Comparison of ENCODE assay signal across 27 cellular contexts in the genomic region with DNA sequence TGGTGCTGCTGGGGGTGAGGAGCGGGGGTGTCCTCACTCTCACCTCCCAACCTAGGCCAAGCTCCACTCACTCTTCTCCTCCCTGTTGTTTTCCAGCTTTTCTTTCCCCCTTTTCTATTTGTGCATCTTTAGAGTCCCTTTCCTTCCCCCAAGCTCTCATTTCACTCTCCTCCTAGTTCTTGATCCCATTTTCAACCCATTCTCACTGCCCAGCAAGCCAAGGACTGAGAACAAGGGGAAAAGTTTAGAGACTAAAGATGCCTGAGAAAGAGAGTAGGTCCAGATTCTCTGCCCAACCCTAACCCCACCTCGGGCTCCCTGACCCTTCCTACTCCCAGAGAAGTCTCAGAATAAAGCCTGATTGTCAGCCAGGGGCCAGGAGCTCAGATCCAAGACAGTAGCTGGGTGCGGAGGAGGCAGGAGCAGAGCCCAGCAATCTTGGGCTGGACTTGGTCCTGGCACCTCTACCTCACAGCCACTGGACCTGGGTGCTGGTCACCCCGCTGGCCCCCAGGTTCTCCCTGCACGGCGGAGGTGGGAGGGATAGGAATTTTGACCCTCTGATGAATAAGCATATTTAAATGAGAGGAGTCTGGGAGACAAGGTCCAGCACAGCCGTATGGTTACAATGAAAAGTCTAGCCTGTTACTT. TPM values are rescaled to one million over a fixed set of nuclear protein-coding genes. Genes with fewer than 3 reads are reported as not detected.
DNase-seq lines count a peak whose midpoint lies in the region; ATAC-seq and TF ChIP-seq lines count a peak whose summit lies in the region.
"Had no signal": no experiment of that assay in that cellular context is flagged by ENCODE, and none has a peak within 500 bp of the region (broad histone marks: within the 10 kb centered on the region; RNA-seq: fewer than 3 reads in every experiment).

No MANE protein-coding gene starts in this region.

- H3K4me2 ChIP-seq in smooth muscle cell: peak overlapping the region; percentile 69

- H3K9ac ChIP-seq in smooth muscle cell (ENCODE audit: low read depth): no peak overlapping the region

- H3K4me3 Mint-ChIP-seq in activated CD8-positive, alpha-beta T cell treated with anti-CD3 and anti-CD28 coated beads for 36 hours: no peak overlapping the region
- no peak overlapping the region for H3K4me3 Mint-ChIP-seq in activated CD8-positive, alpha-beta T cell treated with anti-CD3 and anti-CD28 coated beads, Interleukin-2, amount 10 ng/mL, durations not matched to agents 7 days and 5 days
- H3K4me3 Mint-ChIP-seq in T-cell: no peak overlapping the region

- no peaks in the 10 kb centered on the region for H3K36me3 ChIP-seq in mesodermal cell (ENCODE audit: control insufficient read depth, insufficient read depth, low read length)
- H3K36me3 ChIP-seq in smooth muscle cell (ENCODE audit: low read depth): no peaks in the 10 kb centered on the region
- no peaks in the 10 kb centered on the region for H3K36me3 ChIP-seq in BE2C
- H3K36me3 ChIP-seq: upper lobe of left lung had no signal

- DNase-seq in activated CD8-positive, alpha-beta T cell treated with anti-CD3 and anti-CD28 coated beads for 36 hours: no peak
- no peak for DNase-seq in activated CD8-positive, alpha-beta T cell treated with anti-CD3 and anti-CD28 coated beads, Interleukin-2, amount 10 ng/mL, durations not matched to agents 7 days and 5 days
- DNase-seq in T-cell: no peak
- no peak for DNase-seq in smooth muscle cell (lab: John Stamatoyannopoulos, UW; ENCODE audit: unreplicated experiment)
- no peak for DNase-seq in BE2C
- no peak for DNase-seq in activated naive CD4-positive, alpha-beta T cell treated with Interleukin-2 at 50 U/mL for 16 hours
- DNase-seq: activated CD4-positive, alpha-beta T cell treated with anti-CD3 and anti-CD28 coated beads for 1 hour; activated gamma-delta T cell; AML-193; anterior cingulate cortex; central memory CD4-positive, alpha-beta T cell; dorsolateral prefrontal cortex; left cardiac atrium; NCI-H1092 treated with DMSO at 0.1 percent for 48 hours; NCI-H1930; NCI-H2227 treated with DMSO at 0.1 percent for 48 hours; NCI-H82; stimulated activated CD4-positive, alpha-beta T cell treated with anti-CD3 and anti-CD28 coated beads, Interleukin-2, amount 100 ng/mL, for 48 hours; upper lobe of left lung had no signal

- H3K4me3 ChIP-seq in mesodermal cell (ENCODE audit: extremely low read depth, insufficient read depth, low read length, poor library complexity, severe bottlenecking): no peak overlapping the region
- H3K4me3 ChIP-seq in smooth muscle cell: no peak overlapping the region
- no peak overlapping the region for H3K4me3 ChIP-seq in BE2C (ENCODE audit: low read depth, low read length)
- H3K4me3 ChIP-seq: dorsolateral prefrontal cortex, skin epidermis, upper lobe of left lung had no signal

- peaks cover 2% of the 10 kb centered on the region for H3K9me3 Mint-ChIP-seq in activated CD8-positive, alpha-beta T cell treated with anti-CD3 and anti-CD28 coated beads for 36 hours
- H3K9me3 Mint-ChIP-seq in activated CD8-positive, alpha-beta T cell treated with anti-CD3 and anti-CD28 coated beads, Interleukin-2, amount 10 ng/mL, durations not matched to agents 7 days and 5 days (ENCODE audit: insufficient read depth): no peaks in the 10 kb centered on the region
- peaks cover 0 to 1% (median 0%) of the 10 kb centered on the region in 3 donors for H3K9me3 Mint-ChIP-seq in T-cell

- no peak overlapping the region for H2AFZ ChIP-seq in smooth muscle cell (ENCODE audit: low read depth)

- intact Hi-C loops in activated CD8-positive, alpha-beta T cell treated with anti-CD3 and anti-CD28 coated beads for 36 hours (cut with micrococcal nuclease): no loop called here

- CTCF ChIA-PET in activated CD8-positive, alpha-beta T cell treated with anti-CD3 and anti-CD28 coated beads for 36 hours (lab: Charles Lee): interaction anchor here (1.3 to 2.0 kb wide), 3 partner anchors 14 to 138 kb away, joined by 3 to 5 read pairs (median 5); no protein-coding TSS in a partner anchor
- CTCF ChIA-PET in activated CD8-positive, alpha-beta T cell treated with anti-CD3 and anti-CD28 coated beads, Interleukin-2, amount 10 ng/mL, durations not matched to agents 7 days and 5 days (lab: Charles Lee): interaction anchor here (1.0 to 1.8 kb wide), 2 partner anchors 16 to 127 kb away, joined by 3 to 9 read pairs; no protein-coding TSS in a partner anchor
- CTCF ChIA-PET in T-cell (lab: Charles Lee): interaction anchor here in 1 of 2 donors (1.6 kb wide), 1 partner anchor 16 kb away, joined by 7 read pairs; no protein-coding TSS in a partner anchor

- POLR2A ChIA-PET in activated CD8-positive, alpha-beta T cell treated with anti-CD3 and anti-CD28 coated beads for 36 hours (lab: Charles Lee): interaction anchor here (0.6 to 2.0 kb wide), 2 partner anchors 16 to 53 kb away, joined by 3 to 12 read pairs; partner anchors contain the start of gene TAGLN2
- POLR2A ChIA-PET in activated CD8-positive, alpha-beta T cell treated with anti-CD3 and anti-CD28 coated beads, Interleukin-2, amount 10 ng/mL, durations not matched to agents 7 days and 5 days (lab: Charles Lee): interaction anchor here (1.4 to 2.1 kb wide), 3 partner anchors 11 to 17 kb away, joined by 4 to 10 read pairs (median 6); partner anchors contain the start of gene TAGLN2
- POLR2A ChIA-PET in T-cell (lab: Charles Lee): interaction anchor here in 1 of 2 donors (0.6 to 1.7 kb wide), 3 partner anchors 15 to 1086 kb away, joined by 3 to 8 read pairs (median 4); no protein-coding TSS in a partner anchor

- no peak for TF ChIP-seq CTCF in activated CD8-positive, alpha-beta T cell treated with anti-CD3 and anti-CD28 coated beads for 36 hours (IDR thresholded peaks at IDR 0.05)
- no peak for TF ChIP-seq CTCF in smooth muscle cell (IDR thresholded peaks at IDR 0.05; ENCODE audit: borderline replicate concordance, insufficient read depth, poor library complexity, severe bottlenecking)
- TF ChIP-seq CTCF in BE2C (IDR thresholded peaks at IDR 0.05; ENCODE audit: low read depth, low read length): no peak

- H3K27me3 ChIP-seq in smooth muscle cell (ENCODE audit: low read depth) (no peaks in the 10 kb centered on the region), BE2C (no peaks in the 10 kb centered on the region)
- H3K27me3 ChIP-seq: upper lobe of left lung had no signal

- H3K36me3 Mint-ChIP-seq in activated CD8-positive, alpha-beta T cell treated with anti-CD3 and anti-CD28 coated beads for 36 hours (ENCODE audit: low read depth): peaks cover 2% of the 10 kb centered on the region
- peaks cover 6% of the 10 kb centered on the region for H3K36me3 Mint-ChIP-seq in activated CD8-positive, alpha-beta T cell treated with anti-CD3 and anti-CD28 coated beads, Interleukin-2, amount 10 ng/mL, durations not matched to agents 7 days and 5 days (ENCODE audit: low read depth)
- peaks cover 3% of the 10 kb centered on the region for H3K36me3 Mint-ChIP-seq in T-cell

- peaks cover 44% of the 10 kb centered on the region for H3K4me1 ChIP-seq in mesodermal cell (ENCODE audit: control insufficient read depth, insufficient read depth, low read length, poor library complexity, severe bottlenecking)
- H3K4me1 ChIP-seq in smooth muscle cell (ENCODE audit: low read depth): peaks cover 23% of the 10 kb centered on the region
- H3K4me1 ChIP-seq in BE2C: peaks cover 23% of the 10 kb centered on the region

- no peaks in the 10 kb centered on the region for H4K20me1 ChIP-seq in smooth muscle cell (ENCODE audit: low read depth)

- WGBS in mesodermal cell (ENCODE audit: insufficient coverage in 2 of 2), 2 experiments: 87 to 89% methylated on average over 4 to 5 of the region's 7 CpGs
- WGBS in smooth muscle cell (ENCODE audit: low lambda C conversion rate): 69% methylated on average over 7 of the region's 7 CpGs

- H3K27ac Mint-ChIP-seq in activated CD8-positive, alpha-beta T cell treated with anti-CD3 and anti-CD28 coated beads for 36 hours: peak overlapping the region; percentile 5
- H3K27ac Mint-ChIP-seq in activated CD8-positive, alpha-beta T cell treated with anti-CD3 and anti-CD28 coated beads, Interleukin-2, amount 10 ng/mL, durations not matched to agents 7 days and 5 days: no peak overlapping the region
- H3K27ac Mint-ChIP-seq in T-cell: peak overlapping the region; percentile 71 to 76

- no peaks in the 10 kb centered on the region for H3K27me3 Mint-ChIP-seq in activated CD8-positive, alpha-beta T cell treated with anti-CD3 and anti-CD28 coated beads for 36 hours
- no peaks in the 10 kb centered on the region for H3K27me3 Mint-ChIP-seq in activated CD8-positive, alpha-beta T cell treated with anti-CD3 and anti-CD28 coated beads, Interleukin-2, amount 10 ng/mL, durations not matched to agents 7 days and 5 days (ENCODE audit: low read depth)
- H3K27me3 Mint-ChIP-seq in T-cell: no peaks in the 10 kb centered on the region

- H3F3A ChIP-seq in smooth muscle cell (ENCODE audit: low read depth): peaks cover 17% of the 10 kb centered on the region

- H3K9me3 ChIP-seq in mesodermal cell (ENCODE audit: control insufficient read depth, low read length): peaks cover 8% of the 10 kb centered on the region
- peaks cover 2% of the 10 kb centered on the region for H3K9me3 ChIP-seq in smooth muscle cell (replicated peaks; ENCODE audit: low read depth)
- H3K9me3 ChIP-seq in BE2C: no peaks in the 10 kb centered on the region
- H3K9me3 ChIP-seq: upper lobe of left lung had no signal

- no peaks in the 10 kb centered on the region for H3K79me2 ChIP-seq in smooth muscle cell (ENCODE audit: low read depth)

- peaks cover 35% of the 10 kb centered on the region for H3K4me1 Mint-ChIP-seq in activated CD8-positive, alpha-beta T cell treated with anti-CD3 and anti-CD28 coated beads for 36 hours (ENCODE audit: low read depth)
- H3K4me1 Mint-ChIP-seq in activated CD8-positive, alpha-beta T cell treated with anti-CD3 and anti-CD28 coated beads, Interleukin-2, amount 10 ng/mL, durations not matched to agents 7 days and 5 days (ENCODE audit: low read depth): peaks cover 54% of the 10 kb centered on the region
- peaks cover 51 to 59% (median 57%) of the 10 kb centered on the region in 3 donors for H3K4me1 Mint-ChIP-seq in T-cell

- ATAC-seq in activated CD8-positive, alpha-beta T cell treated with anti-CD3 and anti-CD28 coated beads for 36 hours: no peak
- no peak for ATAC-seq in activated CD8-positive, alpha-beta T cell treated with anti-CD3 and anti-CD28 coated beads, Interleukin-2, amount 10 ng/mL, durations not matched to agents 7 days and 5 days
- no peak for ATAC-seq in T-cell (replicated peaks in 1 of 4)
- no peak for ATAC-seq in HG02884 (IDR thresholded peaks at IDR 0.05; ENCODE audit: unreplicated experiment)
- ATAC-seq: Right ventricle myocardium inferior had no signal

- H3K27ac ChIP-seq in mesodermal cell (ENCODE audit: low read depth, low read length, severe bottlenecking) (peak overlapping the region; percentile 10), smooth muscle cell (ENCODE audit: low read depth) (peak overlapping the region; percentile 96)
- H3K27ac ChIP-seq: dorsolateral prefrontal cortex had no signal

RNA-seq across cellular contexts. Expression of gene CFAP45, which starts 8.4 kb away (rescaled TPM):
- 1 to 10 TPM; 1.3 to 1.4 TPM for total RNA-seq in activated CD8-positive, alpha-beta T cell treated with anti-CD3 and anti-CD28 coated beads for 36 hours
- under 1 TPM; 0.34 to 0.79 TPM for total RNA-seq in activated CD8-positive, alpha-beta T cell treated with anti-CD3 and anti-CD28 coated beads, Interleukin-2, amount 10 ng/mL, durations not matched to agents 7 days and 5 days
- total RNA-seq in T-cell: 1 to 10 TPM; 1.2 to 4.7 (median 1.5) TPM
- polyA plus RNA-seq in mesodermal cell (2013, experiment 1 of 2): 1.4 TPM
- 1.8 TPM for polyA plus RNA-seq in mesodermal cell (2013, experiment 2 of 2)
- 1.1 and 1.3 TPM in 2 replicates for total RNA-seq in smooth muscle cell
- polyA plus RNA-seq in smooth muscle cell: 1.2 and 1.9 TPM in 2 replicates
- 3.6 TPM for polyA plus RNA-seq in BE2C (2012; ENCODE audit: insufficient read depth, insufficient read length, low read depth)

RNA-seq across cellular contexts. Expression of gene TAGLN2, which starts 16.9 kb away (rescaled TPM):
- total RNA-seq in activated CD8-positive, alpha-beta T cell treated with anti-CD3 and anti-CD28 coated beads for 36 hours: 100 to 1,000 TPM; 475 to 482 TPM
- 100 to 1,000 TPM; 476 to 510 TPM for total RNA-seq in activated CD8-positive, alpha-beta T cell treated with anti-CD3 and anti-CD28 coated beads, Interleukin-2, amount 10 ng/mL, durations not matched to agents 7 days and 5 days
- total RNA-seq in T-cell: 100 to 1,000 TPM; 210 to 372 (median 245) TPM
- 496 TPM for polyA plus RNA-seq in mesodermal cell (2013, experiment 1 of 2)
- polyA plus RNA-seq in mesodermal cell (2013, experiment 2 of 2): 406 TPM
- total RNA-seq in smooth muscle cell: 390 and 408 TPM in 2 replicates
- polyA plus RNA-seq in smooth muscle cell: 1,005 and 1,171 TPM in 2 replicates
- 685 TPM for polyA plus RNA-seq in BE2C (2012; ENCODE audit: insufficient read depth, insufficient read length, low read depth)

RNA-seq across cellular contexts. Expression of gene IGSF9, which starts 37.0 kb away (rescaled TPM):
- under 1 TPM in 1 of 2 experiments, not detected in 1; 0.07 TPM for total RNA-seq in activated CD8-positive, alpha-beta T cell treated with anti-CD3 and anti-CD28 coated beads for 36 hours
- not detected for total RNA-seq in activated CD8-positive, alpha-beta T cell treated with anti-CD3 and anti-CD28 coated beads, Interleukin-2, amount 10 ng/mL, durations not matched to agents 7 days and 5 days
- under 1 TPM in 3 of 5 donors, not detected in 2; 0.06 to 0.16 (median 0.12) TPM for total RNA-seq in T-cell
- polyA plus RNA-seq in mesodermal cell (2013, experiment 1 of 2): 7.6 TPM
- 5.3 TPM for polyA plus RNA-seq in mesodermal cell (2013, experiment 2 of 2)
- 0.49 and 0.99 TPM in 2 replicates for total RNA-seq in smooth muscle cell
- polyA plus RNA-seq in smooth muscle cell: 2.1 and 6.6 TPM in 2 replicates
- polyA plus RNA-seq in BE2C (2012; ENCODE audit: insufficient read depth, insufficient read length, low read depth): 3.8 TPM
- total RNA-seq: pulmonary artery endothelial cell had no signal

RNA-seq across cellular contexts. Expression of gene SLAMF9, which starts 45.7 kb away (rescaled TPM):
- total RNA-seq in activated CD8-positive, alpha-beta T cell treated with anti-CD3 and anti-CD28 coated beads for 36 hours: not detected
- total RNA-seq in activated CD8-positive, alpha-beta T cell treated with anti-CD3 and anti-CD28 coated beads, Interleukin-2, amount 10 ng/mL, durations not matched to agents 7 days and 5 days: not detected
- total RNA-seq in T-cell (not detected), smooth muscle cell (1.3 TPM in 1 of 2 replicates, not detected in the other)
- 0.37 TPM for polyA plus RNA-seq in mesodermal cell (2013, experiment 1 of 2)
- 0.25 TPM for polyA plus RNA-seq in mesodermal cell (2013, experiment 2 of 2)
- 1.8 and 2.1 TPM in 2 replicates for polyA plus RNA-seq in smooth muscle cell
- not detected for polyA plus RNA-seq in BE2C (2012; ENCODE audit: insufficient read depth, insufficient read length, low read depth)
- total RNA-seq: A172, mesenteric fat pad, pulmonary artery endothelial cell, Right ventricle myocardium inferior had no signal
- polyA plus RNA-seq: neural cell had no signal

RNA-seq across cellular contexts. Expression of gene VSIG8, which starts 45.9 kb away (rescaled TPM):
- total RNA-seq in activated CD8-positive, alpha-beta T cell treated with anti-CD3 and anti-CD28 coated beads for 36 hours: not detected
- total RNA-seq in activated CD8-positive, alpha-beta T cell treated with anti-CD3 and anti-CD28 coated beads, Interleukin-2, amount 10 ng/mL, durations not matched to agents 7 days and 5 days: not detected
- total RNA-seq in T-cell: not detected
- polyA plus RNA-seq in mesodermal cell (2013, experiment 1 of 2): not detected
- polyA plus RNA-seq in mesodermal cell (2013, experiment 2 of 2): not detected
- total RNA-seq in smooth muscle cell: not detected in 2 replicates
- polyA plus RNA-seq in smooth muscle cell: 0.29 and 1.3 TPM in 2 replicates
- 0.60 TPM for polyA plus RNA-seq in BE2C (2012; ENCODE audit: insufficient read depth, insufficient read length, low read depth)
- total RNA-seq: A172, left cardiac atrium, mesenteric fat pad, pulmonary artery endothelial cell, Right ventricle myocardium inferior had no signal
